14 cellular contexts compared by ENCODE assay signal in genomic region chr10:91604462-91604935, GRCh38. TPM values are rescaled to one million over a fixed set of nuclear protein-coding genes. Genes with fewer than 3 reads are reported as not detected.
DNase-seq lines count a peak whose midpoint lies in the region; ATAC-seq, FAIRE-seq and TF ChIP-seq lines count a peak whose summit lies in the region.
"Had no signal": no experiment of that assay in that cellular context is flagged by ENCODE, and none has a peak within 500 bp of the region (broad histone marks: within the 10 kb centered on the region; RNA-seq: fewer than 3 reads in every experiment).

No MANE protein-coding gene starts in this region.

- H3K27ac ChIP-seq in astrocyte (ENCODE audit: low read depth, low read length) (peak overlapping the region; percentile 82), sigmoid colon (peak overlapping the region; percentile 19 to 69 (median 62)), mammary epithelial cell (ENCODE audit: insufficient read depth, low read depth, low read length) (no peak overlapping the region)

- H3K4me1 Mint-ChIP-seq in Calu3 (ENCODE audit: low read depth, unreplicated experiment) (peaks cover 35% of the 10 kb centered on the region), astrocyte (ENCODE audit: low read depth, unreplicated experiment) (peaks cover 22% of the 10 kb centered on the region), glutamatergic neuron (ENCODE audit: low read depth, unreplicated experiment) (no peaks in the 10 kb centered on the region)
- H3K4me1 Mint-ChIP-seq: activated CD8-positive, alpha-beta memory T cell treated with anti-CD3 and anti-CD28 coated beads, Interleukin-2, amount 10 ng/mL, durations not matched to agents 7 days and 5 days; CD4-positive, alpha-beta memory T cell; IgD-negative memory B cell had no signal

- H3K9ac ChIP-seq in astrocyte (ENCODE audit: low read length): peak overlapping the region; percentile 50
- no peak overlapping the region for H3K9ac ChIP-seq in mammary epithelial cell (ENCODE audit: insufficient read depth, low read length)

- H4K20me1 ChIP-seq in astrocyte (ENCODE audit: insufficient read depth, low read length) (no peaks in the 10 kb centered on the region), mammary epithelial cell (ENCODE audit: insufficient read depth, low read length) (no peaks in the 10 kb centered on the region)

- H3K27ac Mint-ChIP-seq in Calu3 (ENCODE audit: unreplicated experiment) (peak overlapping the region; percentile 93), astrocyte (ENCODE audit: unreplicated experiment) (peak overlapping the region; percentile 83), glutamatergic neuron (ENCODE audit: unreplicated experiment) (no peak overlapping the region)
- H3K27ac Mint-ChIP-seq: activated CD8-positive, alpha-beta memory T cell treated with anti-CD3 and anti-CD28 coated beads, Interleukin-2, amount 10 ng/mL, durations not matched to agents 7 days and 5 days; CD4-positive, alpha-beta memory T cell; IgD-negative memory B cell had no signal

- H3K36me3 ChIP-seq in astrocyte (ENCODE audit: insufficient read depth, low read length) (no peaks in the 10 kb centered on the region), sigmoid colon (no peaks in the 10 kb centered on the region), mammary epithelial cell (ENCODE audit: insufficient read depth, low read length) (no peaks in the 10 kb centered on the region)

- H3K27me3 Mint-ChIP-seq in Calu3 (ENCODE audit: unreplicated experiment) (no peaks in the 10 kb centered on the region), astrocyte (ENCODE audit: low read depth, unreplicated experiment) (no peaks in the 10 kb centered on the region), glutamatergic neuron (ENCODE audit: unreplicated experiment) (no peaks in the 10 kb centered on the region)
- H3K27me3 Mint-ChIP-seq: IgD-negative memory B cell had no signal

- H3K4me3 ChIP-seq in astrocyte (ENCODE audit: insufficient read depth, low read depth, low read length) (peak overlapping the region; percentile 2), sigmoid colon (no peak overlapping the region), mammary epithelial cell (replicated peaks in 1 of 3; ENCODE audit: insufficient read depth in 1 of 3, low read depth in 2 of 3, low read length in 3 of 3) (no peak overlapping the region)

- H3K4me2 ChIP-seq in astrocyte (ENCODE audit: low read length) (peak overlapping the region; percentile 74), mammary epithelial cell (ENCODE audit: insufficient read depth, low read depth, low read length) (no peak overlapping the region)

- H3K27me3 ChIP-seq in astrocyte (ENCODE audit: insufficient read depth, low read length): no peaks in the 10 kb centered on the region
- H3K27me3 ChIP-seq in sigmoid colon: no peaks in the 10 kb centered on the region
- no peaks in the 10 kb centered on the region for H3K27me3 ChIP-seq in mammary epithelial cell (ENCODE audit: insufficient read depth, low read length)

- H3K9me3 Mint-ChIP-seq in Calu3 (ENCODE audit: low read depth, unreplicated experiment) (peaks cover 2% of the 10 kb centered on the region), astrocyte (ENCODE audit: unreplicated experiment) (peaks cover 5% of the 10 kb centered on the region), glutamatergic neuron (ENCODE audit: unreplicated experiment) (peaks cover 9% of the 10 kb centered on the region)

- intact Hi-C loops in Calu3 (cut with micrococcal nuclease; ENCODE audit: unreplicated experiment): loop anchor here (2.0 kb wide), 1 partner anchor 48 kb away; no protein-coding TSS in a partner anchor
- intact Hi-C loops in sigmoid colon (cut with DNase I): no loop called here
- intact Hi-C loops in mammary epithelial cell (cut with micrococcal nuclease): no loop called here

- 68 to 76% methylated on average over 3 of the region's 3 CpGs for WGBS in sigmoid colon, 2 donors
- 69% methylated on average over 3 of the region's 3 CpGs for WGBS in mammary epithelial cell (ENCODE audit: low coverage, missing lambda C conversion rate)

- H3K79me2 ChIP-seq in astrocyte (ENCODE audit: insufficient read depth, low read length): no peaks in the 10 kb centered on the region
- no peaks in the 10 kb centered on the region for H3K79me2 ChIP-seq in mammary epithelial cell (ENCODE audit: insufficient read depth, low read length)

- CTCF ChIA-PET in Calu3 (lab: Charles Lee): interaction anchor here (0.8 to 1.6 kb wide), 6 partner anchors 9 to 41 kb away, joined by 3 to 6 read pairs (median 4); partner anchors contain the start of gene PPP1R3C
- CTCF ChIA-PET in mammary epithelial cell (lab: Charles Lee; ENCODE audit: low non-redundant PET): no interaction called here

- H3K36me3 Mint-ChIP-seq in Calu3 (ENCODE audit: insufficient read depth, unreplicated experiment): peaks cover 5% of the 10 kb centered on the region
- no peaks in the 10 kb centered on the region for H3K36me3 Mint-ChIP-seq in astrocyte (ENCODE audit: low read depth, unreplicated experiment)
- H3K36me3 Mint-ChIP-seq in glutamatergic neuron (ENCODE audit: unreplicated experiment): peaks cover 12% of the 10 kb centered on the region
- H3K36me3 Mint-ChIP-seq: activated CD8-positive, alpha-beta memory T cell treated with anti-CD3 and anti-CD28 coated beads, Interleukin-2, amount 10 ng/mL, durations not matched to agents 7 days and 5 days; CD4-positive, alpha-beta memory T cell; IgD-negative memory B cell had no signal

- dilution Hi-C loops in mammary epithelial cell (cut with HindIII; ENCODE audit: low sequenced_read_pairs): no loop called here

- peak; percentile 91 for FAIRE-seq in astrocyte (lab: Jason Lieb, UNC)

- no peaks in the 10 kb centered on the region for H3K9me3 ChIP-seq in astrocyte (ENCODE audit: insufficient read depth, low read depth, low read length)
- no peaks in the 10 kb centered on the region for H3K9me3 ChIP-seq in sigmoid colon
- H3K9me3 ChIP-seq in mammary epithelial cell (replicated peaks; ENCODE audit: insufficient read depth, low read length): peaks cover 4% of the 10 kb centered on the region

- TF ChIP-seq CTCF in Calu3 (IDR thresholded peaks at IDR 0.05; ENCODE audit: unreplicated experiment) (no peak), astrocyte (IDR thresholded peaks at IDR 0.05; ENCODE audit: insufficient read depth, low read depth, low read length) (no peak), glutamatergic neuron (IDR thresholded peaks at IDR 0.05; ENCODE audit: partially characterized antibody, unreplicated experiment) (peak; percentile 12), sigmoid colon (IDR thresholded peaks at IDR 0.05) (peak in 2 of 4 experiments; percentile 4 to 33), mammary epithelial cell (conservative IDR thresholded peaks at IDR 0.05 in 1 of 2, IDR thresholded peaks at IDR 0.05 in 1 of 2; ENCODE audit: extremely low read depth in 1 of 2, insufficient read depth in 1 of 2, low read depth in 1 of 2, low read length in 2 of 2) (no peak)

- no peak for TF ChIP-seq EP300 in sigmoid colon (IDR thresholded peaks at IDR 0.05)

- TF ChIP-seq POLR2A in sigmoid colon (IDR thresholded peaks at IDR 0.05): no peak

- H3K4me1 ChIP-seq in astrocyte (ENCODE audit: insufficient read depth, low read length) (peaks cover 35% of the 10 kb centered on the region), sigmoid colon (peaks cover 0 to 54% (median 42%) of the 10 kb centered on the region in 4 donors), mammary epithelial cell (ENCODE audit: insufficient read depth, low read length) (peaks cover 13% of the 10 kb centered on the region)

- BruUV-seq in Calu3 (replicated peaks; lab: Mats Ljungman, UMichigan) (no TSS peak), mammary epithelial cell (replicated peaks; lab: Mats Ljungman, UMichigan) (no TSS peak)

- ATAC-seq in HG02981 (IDR thresholded peaks at IDR 0.05; ENCODE audit: unreplicated experiment): no peak
- ATAC-seq: activated CD8-positive, alpha-beta memory T cell treated with anti-CD3 and anti-CD28 coated beads, Interleukin-2, amount 10 ng/mL, durations not matched to agents 7 days and 5 days; left cardiac atrium had no signal

- H2AFZ ChIP-seq in astrocyte (ENCODE audit: low read depth, low read length) (no peak overlapping the region), mammary epithelial cell (ENCODE audit: low read depth, low read length) (no peak overlapping the region)

- peak overlapping the region; percentile 46 for H3K4me3 Mint-ChIP-seq in Calu3 (ENCODE audit: low read depth, unreplicated experiment)
- peak overlapping the region; percentile 13 for H3K4me3 Mint-ChIP-seq in astrocyte (ENCODE audit: unreplicated experiment)
- no peak overlapping the region for H3K4me3 Mint-ChIP-seq in glutamatergic neuron (ENCODE audit: unreplicated experiment)
- H3K4me3 Mint-ChIP-seq: activated CD8-positive, alpha-beta memory T cell treated with anti-CD3 and anti-CD28 coated beads, Interleukin-2, amount 10 ng/mL, durations not matched to agents 7 days and 5 days; CD4-positive, alpha-beta memory T cell; IgD-negative memory B cell had no signal

- DNase-seq in Calu3: no peak
- DNase-seq in astrocyte (ENCODE audit: low read depth): peak; percentile 93
- no peak for DNase-seq in glutamatergic neuron
- no peak for DNase-seq in sigmoid colon
- DNase-seq in mammary epithelial cell: no peak
- no peak for DNase-seq in NCI-H1930 (lab: John Stamatoyannopoulos, UW)
- DNase-seq in NCI-H69 (lab: John Stamatoyannopoulos, UW): no peak
- DNase-seq: activated CD8-positive, alpha-beta memory T cell treated with anti-CD3 and anti-CD28 coated beads, Interleukin-2, amount 10 ng/mL, durations not matched to agents 7 days and 5 days; CD4-positive, alpha-beta memory T cell; erythroblast; left cardiac atrium had no signal

- in situ Hi-C loops in mammary epithelial cell (cut with MboI; ENCODE audit: low sequenced_read_pairs in 2 of 2): no loop called here

RNA-seq across cellular contexts. Expression of gene PPP1R3C, which starts 28.4 kb away (rescaled TPM):
- 5.5 and 7.8 TPM in 2 replicates for total RNA-seq in Calu3 (2022)
- total RNA-seq in astrocyte: 3.7 and 4.9 TPM in 2 replicates
- 19.4 TPM for total RNA-seq in glutamatergic neuron (ENCODE audit: unreplicated experiment)
- total RNA-seq in sigmoid colon: 10 to 100 TPM; 23.7 to 40.0 (median 34.4) TPM
- 1 to 10 TPM; 1.9 to 4.2 (median 3.2) TPM for polyA plus RNA-seq in sigmoid colon
- 10 to 100 TPM in 1 of 2 donors, under 1 TPM in 1; 0.49 to 11.3 TPM for total RNA-seq in mammary epithelial cell
- polyA plus RNA-seq in mammary epithelial cell: 2.7 TPM
- 1.3 TPM for polyA minus RNA-seq in mammary epithelial cell
- total RNA-seq: activated CD8-positive, alpha-beta memory T cell treated with anti-CD3 and anti-CD28 coated beads, Interleukin-2, amount 10 ng/mL, durations not matched to agents 7 days and 5 days; CD4-positive, alpha-beta memory T cell; T-helper 2 cell treated with Interferon-gamma antibody and Interleukin-4, amounts not matched to agents 100 ng/mL and 5 ng/mL, for 36 hours had no signal
- polyA plus RNA-seq: CD4-positive, alpha-beta memory T cell; IgD-negative memory B cell had no signal
